ENCODE assay signal across 12 cellular contexts in the genomic region with DNA sequence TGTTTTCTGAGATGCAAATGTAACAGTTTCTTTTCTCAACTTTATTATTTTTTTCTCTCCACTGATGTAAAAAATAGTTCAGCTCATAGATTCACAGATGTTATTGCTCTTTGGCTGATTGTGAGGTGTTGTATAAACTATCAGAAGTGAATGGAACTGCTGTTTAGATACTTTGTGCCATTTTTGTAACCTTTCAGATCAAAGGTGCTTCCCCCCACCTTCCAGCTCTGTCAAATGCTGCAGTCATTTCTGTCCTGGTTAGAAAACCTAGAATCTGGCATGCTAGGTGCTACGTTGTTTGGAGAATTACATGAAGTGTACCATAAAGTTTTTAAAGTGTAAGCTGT. TPM values are rescaled to one million over a fixed set of nuclear protein-coding genes. Genes with fewer than 3 reads are reported as not detected.
A peak's percentile ranks its signal among the peaks of the same experiment; 100 is the strongest.
DNase-seq lines count a peak whose midpoint lies in the region; ATAC-seq, FAIRE-seq and TF ChIP-seq lines count a peak whose summit lies in the region.
"Had no signal": no experiment of that assay in that cellular context is flagged by ENCODE, and none has a peak within 500 bp of the region (broad histone marks: within the 10 kb centered on the region; RNA-seq: fewer than 3 reads in every experiment).

No MANE protein-coding gene starts in this region.

- no peaks in the 10 kb centered on the region for H4K20me1 ChIP-seq in GM12878 (ENCODE audit: control insufficient read depth, insufficient read depth)

- TF ChIP-seq EP300 in GM12878 (IDR thresholded peaks at IDR 0.05; ENCODE audit: borderline replicate concordance in 1 of 2, control insufficient read depth in 1 of 2, low read depth in 2 of 2, low read length in 2 of 2): peak in 1 of 2 experiments; percentile 49; a peak in 1 of 4 replicates

- SMC1A ChIA-PET in GM12878 (lab: Charles Lee; ENCODE audit: uncharacterized antibody, unreplicated experiment): interaction anchor here (0.9 to 16.2 kb wide), 18 partner anchors 9 to 423 kb away, joined by 3 to 288 read pairs (median 8); a partner anchor contains a TSS

- H3K79me2 ChIP-seq in GM12878 (ENCODE audit: control insufficient read depth, insufficient read depth, low read length): peaks cover 8% of the 10 kb centered on the region; the same call in 1 of the 2 replicates

- ATAC-seq in GM18498 (IDR thresholded peaks at IDR 0.05; ENCODE audit: unreplicated experiment) (peak; percentile 24), HG03280 (IDR thresholded peaks at IDR 0.05; ENCODE audit: unreplicated experiment) (peak; percentile 20), GM12878 (peak; percentile 13), HG03571 (IDR thresholded peaks at IDR 0.05; ENCODE audit: unreplicated experiment) (no peak)

- FAIRE-seq in GM19239 (lab: Jason Lieb, UNC) (peak; percentile 85), GM12878 (lab: Jason Lieb, UNC) (peak; percentile 86)
- FAIRE-seq: HTR-8/SVneo had no signal

- H3K27ac ChIP-seq in GM12878 (ENCODE audit: control insufficient read depth, insufficient read depth): peak overlapping the region; percentile 78

- POLR2A ChIA-PET in GM12878 (lab: Charles Lee): interaction anchor here (0.5 to 5.6 kb wide), 12 partner anchors 9 to 739 kb away, joined by 3 to 55 read pairs (median 8); a partner anchor contains a TSS

- BruUV-seq in GM12878 (replicated peaks; lab: Mats Ljungman, UMichigan): no TSS peak

- TF ChIP-seq RAD21 in GM12878 (IDR thresholded peaks at IDR 0.05; ENCODE audit: insufficient read depth, low read depth, low read length): no peak

- peak overlapping the region; percentile 83 for H3K4me2 ChIP-seq in GM12878 (ENCODE audit: control insufficient read depth, insufficient read depth)

- no peak overlapping the region for H2AFZ ChIP-seq in GM12878 (ENCODE audit: control insufficient read depth, low read depth, low read length)

- peaks cover 39% of the 10 kb centered on the region for H3K4me1 ChIP-seq in GM12878 (ENCODE audit: control insufficient read depth, insufficient read depth, low read length)

- no peaks in the 10 kb centered on the region for H3K36me3 ChIP-seq in GM12878 (ENCODE audit: control insufficient read depth in 2 of 2, insufficient read depth in 2 of 2, low read length in 1 of 2)

- no peak for TF ChIP-seq CTCF in GM12878 (IDR thresholded peaks at IDR 0.05 in 2 of 3, conservative IDR thresholded peaks at IDR 0.05 in 1 of 3; ENCODE audit: control insufficient read depth in 2 of 3, extremely low read depth in 1 of 3, insufficient read depth in 1 of 3, low read depth in 3 of 3, low read length in 3 of 3)

- DNase-seq in GM19239 (ENCODE audit: insufficient read length, low spot score) (no peak), GM12878 (ENCODE audit: low read depth, low spot score) (peak; percentile 60), ureter (ENCODE audit: low spot score) (no peak), HCEC 1CT (no peak), HuH-7.5 (ENCODE audit: low spot score) (no peak)
- DNase-seq: DMS 273 treated with DMSO at 0.1 percent for 48 hours, NCI-H1436 treated with DMSO at 0.1 percent for 48 hours, NCI-H82 had no signal

- CTCF ChIA-PET in GM12878 (lab: Yijun Ruan, JAX): interaction anchor here (0.6 to 10.9 kb wide), 21 partner anchors 8 to 1092 kb away, joined by 3 to 222 read pairs (median 5); a partner anchor contains a TSS

- H3K9ac ChIP-seq in GM12878 (ENCODE audit: control insufficient read depth, insufficient read depth, low read length): peak overlapping the region; percentile 10; the same call in 1 of the 2 replicates

- 0% methylated on average over 1 of the region's 1 CpG for WGBS in GM12878 (ENCODE audit: insufficient coverage, insufficient replicate concordance, low lambda C conversion rate, missing lambda C conversion rate)

- H3K27me3 ChIP-seq in GM12878 (replicated peaks in 1 of 2; ENCODE audit: control insufficient read depth in 2 of 2, insufficient read depth in 2 of 2, low read length in 1 of 2): no peaks in the 10 kb centered on the region

- RAD21 ChIA-PET in GM12878 (lab: Charles Lee; ENCODE audit: unreplicated experiment): interaction anchor here (0.8 to 14.6 kb wide), 16 partner anchors 9 to 286 kb away, joined by 4 to 157 read pairs (median 10); a partner anchor contains a TSS

- intact Hi-C loops in GM12878 (cut with micrococcal nuclease; ENCODE audit: unreplicated experiment): no loop called here

- TF ChIP-seq POLR2A in GM12878 (IDR thresholded peaks at IDR 0.05; ENCODE audit: low read depth, low read length): no peak

- peak overlapping the region; percentile 20; the same call in 1 of the 2 replicates for H3K4me3 ChIP-seq in GM12878

- in situ Hi-C loops in GM12878 (cut with MboI): loop anchor here (5.0 kb wide), 2 partner anchors 197 to 277 kb away; no protein-coding TSS in a partner anchor

- no peaks in the 10 kb centered on the region for H3K9me3 ChIP-seq in GM12878 (replicated peaks; ENCODE audit: control insufficient read depth, insufficient read depth, low read length)

TF ChIP-seq in GM12878, 131 proteins besides CTCF, POLR2A, EP300 and RAD21 (continues in another document):
- TF ChIP-seq, protein P1, sequence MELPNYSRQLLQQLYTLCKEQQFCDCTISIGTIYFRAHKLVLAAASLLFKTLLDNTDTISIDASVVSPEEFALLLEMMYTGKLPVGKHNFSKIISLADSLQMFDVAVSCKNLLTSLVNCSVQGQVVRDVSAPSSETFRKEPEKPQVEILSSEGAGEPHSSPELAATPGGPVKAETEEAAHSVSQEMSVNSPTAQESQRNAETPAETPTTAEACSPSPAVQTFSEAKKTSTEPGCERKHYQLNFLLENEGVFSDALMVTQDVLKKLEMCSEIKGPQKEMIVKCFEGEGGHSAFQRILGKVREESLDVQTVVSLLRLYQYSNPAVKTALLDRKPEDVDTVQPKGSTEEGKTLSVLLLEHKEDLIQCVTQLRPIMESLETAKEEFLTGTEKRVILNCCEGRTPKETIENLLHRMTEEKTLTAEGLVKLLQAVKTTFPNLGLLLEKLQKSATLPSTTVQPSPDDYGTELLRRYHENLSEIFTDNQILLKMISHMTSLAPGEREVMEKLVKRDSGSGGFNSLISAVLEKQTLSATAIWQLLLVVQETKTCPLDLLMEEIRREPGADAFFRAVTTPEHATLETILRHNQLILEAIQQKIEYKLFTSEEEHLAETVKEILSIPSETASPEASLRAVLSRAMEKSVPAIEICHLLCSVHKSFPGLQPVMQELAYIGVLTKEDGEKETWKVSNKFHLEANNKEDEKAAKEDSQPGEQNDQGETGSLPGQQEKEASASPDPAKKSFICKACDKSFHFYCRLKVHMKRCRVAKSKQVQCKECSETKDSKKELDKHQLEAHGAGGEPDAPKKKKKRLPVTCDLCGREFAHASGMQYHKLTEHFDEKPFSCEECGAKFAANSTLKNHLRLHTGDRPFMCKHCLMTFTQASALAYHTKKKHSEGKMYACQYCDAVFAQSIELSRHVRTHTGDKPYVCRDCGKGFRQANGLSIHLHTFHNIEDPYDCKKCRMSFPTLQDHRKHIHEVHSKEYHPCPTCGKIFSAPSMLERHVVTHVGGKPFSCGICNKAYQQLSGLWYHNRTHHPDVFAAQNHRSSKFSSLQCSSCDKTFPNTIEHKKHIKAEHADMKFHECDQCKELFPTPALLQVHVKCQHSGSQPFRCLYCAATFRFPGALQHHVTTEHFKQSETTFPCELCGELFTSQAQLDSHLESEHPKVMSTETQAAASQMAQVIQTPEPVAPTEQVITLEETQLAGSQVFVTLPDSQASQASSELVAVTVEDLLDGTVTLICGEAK (IDR thresholded peaks at IDR 0.05; ENCODE audit: borderline replicate concordance): peak; percentile 68
- peak; percentile 45; the same call in 1 of the 2 replicates for TF ChIP-seq TCF7 (IDR thresholded peaks at IDR 0.05; ENCODE audit: borderline replicate concordance)

RNA-seq across cellular contexts. Expression of a gene that starts 1.7 kb away (rescaled TPM):
- 19.9 and 25.9 TPM in 2 replicates for total RNA-seq in GM12878 (2013; cell fraction: nucleolus; rRNA removed)
- total RNA-seq in GM12878 (2014; rRNA removed) (26.9 and 35.0 TPM in 2 replicates), GM12878 (2014; rRNA removed; fragmentation: Illumina TruSeq; extraction: Trizol) (25.5 and 26.8 TPM in 2 replicates), GM12878 (2021) (23.9 and 24.2 TPM in 2 replicates), ureter (43.6 TPM)
- 16.3 TPM for polyA plus RNA-seq in GM12878 (2011; ENCODE audit: low read depth)
- polyA plus RNA-seq in GM12878 (2011; rRNA removed) (11.1 and 11.7 TPM in 2 replicates), GM12878 (2014; fragmentation: Illumina TruSeq; extraction: Trizol) (28.8 and 34.6 TPM in 2 replicates), GM12878 (2014; fragmentation: Nextera tagmentation; extraction: Ambion mirVana) (1 to 10 TPM; 6.5 to 7.1 TPM), GM12878 (2014; rRNA removed) (26.0 and 37.7 TPM in 2 replicates), GM12878 (2016; fragmentation: Nextera tagmentation; extraction: Ambion mirVana) (10 to 100 TPM; 39.1 to 44.5 TPM)
- polyA plus RNA-seq in GM12878 (2011; cell fraction: cytosol; rRNA removed): 12.0 and 13.2 TPM in 2 replicates
- 10.7 and 12.1 TPM in 2 replicates for polyA plus RNA-seq in GM12878 (2011; cell fraction: nucleus; rRNA removed)
- polyA plus RNA-seq in GM12878 (2012): 21.1 and 24.4 TPM in 2 replicates
- polyA minus RNA-seq in GM12878 (2011; rRNA and poly(A)+ RNA removed): 13.0 and 14.8 TPM in 2 replicates
- 3.6 and 5.4 TPM in 2 replicates for polyA minus RNA-seq in GM12878 (2011; cell fraction: cytosol; rRNA and poly(A)+ RNA removed)
- polyA minus RNA-seq in GM12878 (2011; cell fraction: nucleus; rRNA and poly(A)+ RNA removed): 6.2 and 8.6 TPM in 2 replicates

RNA-seq across cellular contexts. Expression of a gene that starts 53.2 kb away (rescaled TPM):
- total RNA-seq in GM12878 (2013; cell fraction: nucleolus; rRNA removed): 213 and 214 TPM in 2 replicates
- total RNA-seq in GM12878 (2014; rRNA removed): 91.0 and 130 TPM in 2 replicates
- total RNA-seq in GM12878 (2014; rRNA removed; fragmentation: Illumina TruSeq; extraction: Trizol): 129 and 130 TPM in 2 replicates
- total RNA-seq in GM12878 (2021): 164 and 167 TPM in 2 replicates
- polyA plus RNA-seq in GM12878 (2011; ENCODE audit: low read depth): 57.5 TPM
- 196 and 292 TPM in 2 replicates for polyA plus RNA-seq in GM12878 (2011; rRNA removed)
- polyA plus RNA-seq in GM12878 (2011; cell fraction: cytosol; rRNA removed): 114 and 138 TPM in 2 replicates
- polyA plus RNA-seq in GM12878 (2011; cell fraction: nucleus; rRNA removed): 115 and 132 TPM in 2 replicates
- polyA plus RNA-seq in GM12878 (2012): 89.6 and 124 TPM in 2 replicates
- polyA plus RNA-seq in GM12878 (2014; fragmentation: Illumina TruSeq; extraction: Trizol): 120 and 143 TPM in 2 replicates
- 10 to 100 TPM; 29.1 to 35.6 TPM for polyA plus RNA-seq in GM12878 (2014; fragmentation: Nextera tagmentation; extraction: Ambion mirVana)
- polyA plus RNA-seq in GM12878 (2014; rRNA removed): 111 and 112 TPM in 2 replicates
- polyA plus RNA-seq in GM12878 (2016; fragmentation: Nextera tagmentation; extraction: Ambion mirVana): 100 to 1,000 TPM; 191 to 200 TPM
- 160 and 210 TPM in 2 replicates for polyA minus RNA-seq in GM12878 (2011; rRNA and poly(A)+ RNA removed)
- 143 and 148 TPM in 2 replicates for polyA minus RNA-seq in GM12878 (2011; cell fraction: cytosol; rRNA and poly(A)+ RNA removed)
- 135 and 198 TPM in 2 replicates for polyA minus RNA-seq in GM12878 (2011; cell fraction: nucleus; rRNA and poly(A)+ RNA removed)
- total RNA-seq in ureter: 290 TPM
